ENCODE assay signal across 13 cellular contexts in the genomic region with DNA sequence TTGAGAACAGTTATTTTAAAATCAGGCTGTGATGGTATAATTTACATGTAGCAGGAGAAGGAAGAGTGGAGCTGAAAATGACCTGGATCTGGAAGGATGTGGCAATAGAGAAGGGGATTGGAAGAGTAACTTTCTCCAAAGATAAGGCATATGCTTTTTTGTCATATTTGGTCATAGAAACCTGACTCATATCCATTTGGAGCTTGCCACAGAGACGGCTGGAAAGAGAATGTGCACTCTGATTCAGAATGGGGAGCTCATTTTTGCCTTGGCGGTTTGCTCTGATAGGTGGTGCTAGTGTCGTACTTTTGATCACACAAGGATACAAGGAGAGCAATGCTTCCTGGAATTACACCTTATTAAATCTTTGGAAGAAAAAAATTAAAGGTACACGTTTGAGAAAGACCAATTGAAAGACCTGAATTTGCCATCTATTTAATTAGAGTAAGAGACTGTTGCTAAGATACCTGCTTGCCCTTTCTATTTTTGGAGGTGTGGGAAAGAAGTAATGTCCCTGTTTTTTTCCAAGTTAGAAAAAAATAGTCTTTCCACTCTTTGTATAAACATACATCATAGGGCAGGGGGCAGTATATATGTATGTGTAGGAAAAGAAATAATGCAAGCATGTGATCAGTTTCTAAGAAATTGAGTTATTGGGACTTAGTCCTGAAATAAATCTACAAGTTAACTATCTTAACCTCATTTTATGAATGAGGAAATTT. TPM values are rescaled to one million over a fixed set of nuclear protein-coding genes. Genes with fewer than 3 reads are reported as not detected.
DNase-seq lines count a peak whose midpoint lies in the region; ATAC-seq and TF ChIP-seq lines count a peak whose summit lies in the region.
"Had no signal": no experiment of that assay in that cellular context is flagged by ENCODE, and none has a peak within 500 bp of the region (broad histone marks: within the 10 kb centered on the region; RNA-seq: fewer than 3 reads in every experiment).

No MANE protein-coding gene starts in this region.

- H3K4me3 ChIP-seq in GM23248 (no peak overlapping the region), adrenal gland (no peak overlapping the region), colonic mucosa (no peak overlapping the region)
- H3K4me3 ChIP-seq: body of pancreas, lung had no signal

- no peak overlapping the region for H3K9ac ChIP-seq in GM23248
- no peak overlapping the region for H3K9ac ChIP-seq in colonic mucosa (ENCODE audit: low read depth in 2 of 2, low read length in 2 of 2)

- peaks cover 9% of the 10 kb centered on the region for H3F3A ChIP-seq in GM23248 (ENCODE audit: insufficient read depth)

- H3K9me3 ChIP-seq in GM23248 (ENCODE audit: low read depth): no peaks in the 10 kb centered on the region
- H3K9me3 ChIP-seq in adrenal gland (replicated peaks in 1 of 3): no peaks in the 10 kb centered on the region
- no peaks in the 10 kb centered on the region for H3K9me3 ChIP-seq in colonic mucosa
- H3K9me3 ChIP-seq: body of pancreas had no signal

- peak; percentile 84 for DNase-seq in A172 (ENCODE audit: low spot score)
- peak; percentile 89 for DNase-seq in GM23248
- DNase-seq in adrenal gland: peak in 6 of 7 donors; percentile 46 to 74 (median 70)
- DNase-seq in head of caudate nucleus: peak in 25 of 42 donors; percentile 15 to 79 (median 42)
- no peak for DNase-seq in colonic mucosa
- no peak for DNase-seq in NCI-H345 treated with DMSO at 0.1 percent for 48 hours (lab: John Stamatoyannopoulos, UW; ENCODE audit: unreplicated experiment)
- no peak for DNase-seq in D341Med (ENCODE audit: low spot score)
- DNase-seq: activated CD4-positive, alpha-beta T cell treated with anti-CD3 and anti-CD28 coated beads, Interleukin-2, amount 50 U/mL, for 1 hour; body of pancreas; COR-L47; KBM-7 had no signal

- no peak for ATAC-seq in GM21723 (IDR thresholded peaks at IDR 0.05; ENCODE audit: unreplicated experiment)
- ATAC-seq: body of pancreas had no signal

- in situ Hi-C loops in GM23248 (cut with MboI): loop anchor here (25.0 kb wide), 1 partner anchor 412 kb away; a partner anchor contains a TSS

- no peaks in the 10 kb centered on the region for H4K20me1 ChIP-seq in GM23248 (ENCODE audit: insufficient read depth)

- TF ChIP-seq POLR2A in adrenal gland (IDR thresholded peaks at IDR 0.05): peak in 1 of 2 donors; percentile 12

- H3K36me3 ChIP-seq in GM23248 (ENCODE audit: low read depth): no peaks in the 10 kb centered on the region
- H3K36me3 ChIP-seq in adrenal gland (replicated peaks in 1 of 2): peaks cover 0 to 15% of the 10 kb centered on the region in 2 donors
- H3K36me3 ChIP-seq in colonic mucosa: no peaks in the 10 kb centered on the region

- no peaks in the 10 kb centered on the region for H3K27me3 ChIP-seq in GM23248 (replicated peaks; ENCODE audit: insufficient read depth)
- H3K27me3 ChIP-seq in adrenal gland: no peaks in the 10 kb centered on the region
- H3K27me3 ChIP-seq in colonic mucosa: no peaks in the 10 kb centered on the region
- H3K27me3 ChIP-seq: body of pancreas had no signal

- peaks cover 10% of the 10 kb centered on the region for H3K4me1 ChIP-seq in GM23248 (ENCODE audit: insufficient read depth)
- H3K4me1 ChIP-seq in adrenal gland (replicated peaks in 1 of 2): peaks cover 0 to 19% of the 10 kb centered on the region in 2 donors
- H3K4me1 ChIP-seq in colonic mucosa: peaks cover 5% of the 10 kb centered on the region

- H3K27ac ChIP-seq in GM23248 (peak overlapping the region; percentile 56), adrenal gland (peak overlapping the region in 2 of 5 donors; percentile 36 to 55), colonic mucosa (no peak overlapping the region)
- H3K27ac ChIP-seq: body of pancreas had no signal

- H3K9me2 ChIP-seq in GM23248 (ENCODE audit: insufficient read depth): no peaks in the 10 kb centered on the region

- 58 to 60% methylated on average over 4 of the region's 4 CpGs for WGBS in GM23248 (ENCODE audit: low coverage in 1 of 2, low lambda C conversion rate in 2 of 2, missing lambda C conversion rate in 2 of 2), 2 experiments
- WGBS in adrenal gland, 4 donors: 37 to 65% (median 49%) methylated on average over 4 of the region's 4 CpGs

- TF ChIP-seq CTCF in adrenal gland (IDR thresholded peaks at IDR 0.05) (no peak), colonic mucosa (IDR thresholded peaks at IDR 0.05) (no peak)

- peak overlapping the region; percentile 3 for H3K4me2 ChIP-seq in GM23248 (ENCODE audit: unreplicated experiment)

- H3K79me2 ChIP-seq in GM23248 (ENCODE audit: insufficient read depth): no peaks in the 10 kb centered on the region

- no peak overlapping the region for H2AFZ ChIP-seq in GM23248

- intact Hi-C loops in adrenal gland (cut with DNase I) (no loop called here), head of caudate nucleus (cut with DNase I) (loop anchor here (10.0 kb wide), 1 partner anchor 494 kb away; no protein-coding TSS in a partner anchor), colonic mucosa (cut with DNase I) (loop anchor here (10.0 kb wide), 2 partner anchors 384 to 424 kb away; no protein-coding TSS in a partner anchor)

RNA-seq across cellular contexts. Expression of gene LSM11, which starts 5.4 kb away (rescaled TPM):
- total RNA-seq in A172 (2014; rRNA removed; shearing (Covaris generic)): 6.0 and 8.7 TPM in 2 replicates
- total RNA-seq in GM23248 (2014; rRNA removed; shearing (Covaris generic)): 2.1 and 4.0 TPM in 2 replicates
- 0.52 and 0.79 TPM in 2 replicates for polyA plus RNA-seq in GM23248 (2016; fragmentation: Nextera tagmentation; extraction: Ambion mirVana)
- total RNA-seq in adrenal gland: 1 to 10 TPM; 2.2 to 6.7 (median 4.6) TPM
- polyA plus RNA-seq in adrenal gland: 1 to 10 TPM; 1.0 to 3.0 (median 1.2) TPM
- total RNA-seq in colonic mucosa: 1 to 10 TPM; 5.1 to 6.6 TPM

RNA-seq across cellular contexts. Expression of gene THG1L, which starts 17.7 kb away (rescaled TPM):
- 13.2 and 14.8 TPM in 2 replicates for total RNA-seq in A172 (2014; rRNA removed; shearing (Covaris generic))
- 10.3 and 12.3 TPM in 2 replicates for total RNA-seq in GM23248 (2014; rRNA removed; shearing (Covaris generic))
- polyA plus RNA-seq in GM23248 (2016; fragmentation: Nextera tagmentation; extraction: Ambion mirVana) (6.9 and 8.9 TPM in 2 replicates), adrenal gland (10 to 100 TPM; 12.5 to 26.4 (median 21.1) TPM)
- total RNA-seq in adrenal gland (10 to 100 TPM in 6 of 8 donors, 1 to 10 TPM in 2; 8.7 to 23.9 (median 15.3) TPM), colonic mucosa (10 to 100 TPM; 15.9 to 23.2 TPM)

Comparison
In these comparisons a context has a peak if more than half of its experiments do, and no peak if none do; other contexts are left out.
1. DNase-seq: peak in A172 (single experiment), GM23248 (single experiment), adrenal gland (6 of 7) and head of caudate nucleus (25 of 42); none in colonic mucosa (single experiment), NCI-H345 treated with DMSO at 0.1 percent for 48 hours (single experiment) and D341Med (single experiment).
2. intact Hi-C loops: an anchor here in head of caudate nucleus (10.0 kb wide) and colonic mucosa (10.0 kb wide); none called in adrenal gland.